24 cellular contexts compared by ENCODE assay signal in the genomic region with DNA sequence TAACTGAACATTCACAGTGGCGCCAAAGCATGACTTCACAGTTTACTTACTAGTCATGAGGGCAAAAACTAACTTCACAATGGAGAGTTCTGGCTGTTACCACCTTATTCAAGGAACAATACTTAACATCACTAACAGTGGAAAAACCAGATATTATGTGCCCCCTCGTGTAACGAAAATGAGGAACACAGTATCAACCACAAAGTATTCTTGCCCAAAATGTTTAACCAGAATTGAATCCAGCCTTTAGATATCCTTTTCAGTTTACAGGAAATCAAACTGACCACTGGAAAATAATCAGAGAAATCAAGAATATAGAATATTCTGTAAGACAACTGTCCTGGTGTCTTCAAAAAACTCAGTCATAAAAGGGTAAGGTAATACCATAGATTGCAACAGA.
"Had no signal": no experiment of that assay in that cellular context is flagged by ENCODE, and none has a peak within 500 bp of the region (broad histone marks: within the 10 kb centered on the region; RNA-seq: fewer than 3 reads in every experiment).

No MANE protein-coding gene starts in this region.

- DNase-seq: activated B cell treated with CpG ODN at 0.5 μM for 24 hours; activated CD4-positive, alpha-beta T cell treated with anti-CD3 and anti-CD28 coated beads for 36 hours; activated CD4-positive, alpha-beta T cell treated with anti-CD3 and anti-CD28 coated beads, Interleukin-2, amount 50 U/mL, for 4 hours; activated naive CD4-positive, alpha-beta T cell; activated T-cell treated with anti-CD3 and anti-CD28 coated beads for 4 hours; activated T-cell treated with anti-CD3 and anti-CD28 coated beads, Interleukin-2, amount 50 U/mL, for 72 hours; endodermal cell; foreskin fibroblast; heart left ventricle; hypothalamus; immature natural killer cell; midbrain; naive thymus-derived CD4-positive, alpha-beta T cell; nucleus accumbens; pancreas; retina; small intestine; stimulated activated CD4-positive, alpha-beta T cell treated with anti-CD3 and anti-CD28 coated beads, Interleukin-4, amount 100 ng/mL, for 24 hours; trophoblast cell; uterus had no signal

- ATAC-seq: activated CD4-positive, alpha-beta T cell treated with anti-CD3 and anti-CD28 coated beads for 36 hours; activated naive CD4-positive, alpha-beta T cell treated with anti-CD3 and anti-CD28 coated beads, Interleukin-2, amount 50 U/mL, for 72 hours; activated T-cell treated with anti-CD3 and anti-CD28 coated beads, Interleukin-2, amount 50 U/mL, for 72 hours; esophagus mucosa; heart left ventricle; naive thymus-derived CD4-positive, alpha-beta T cell; pancreas; sciatic nerve; stimulated activated effector memory CD8-positive, alpha-beta T cell treated with anti-CD3 and anti-CD28 coated beads, Interleukin-12 subunit alpha, Interleukin-12 subunit beta, amount 100 ng/mL, for 72 hours had no signal
